Comparison of ENCODE assay signal across 5 cellular contexts in genomic region chr6:55985309-55985708, GRCh38.
"Had no signal": no experiment of that assay in that cellular context is flagged by ENCODE, and none has a peak within 500 bp of the region (broad histone marks: within the 10 kb centered on the region; RNA-seq: fewer than 3 reads in every experiment).

No MANE protein-coding gene starts in this region.

- ATAC-seq: K562 had no signal

- DNase-seq: KBM-7, KG1 had no signal

- H3K27ac ChIP-seq: HL-60 had no signal

- H3K4me3 ChIP-seq: K562 had no signal

- FAIRE-seq: HTR-8/SVneo, K562 had no signal
